Comparison of ENCODE assay signal across 24 cellular contexts in the genomic region with DNA sequence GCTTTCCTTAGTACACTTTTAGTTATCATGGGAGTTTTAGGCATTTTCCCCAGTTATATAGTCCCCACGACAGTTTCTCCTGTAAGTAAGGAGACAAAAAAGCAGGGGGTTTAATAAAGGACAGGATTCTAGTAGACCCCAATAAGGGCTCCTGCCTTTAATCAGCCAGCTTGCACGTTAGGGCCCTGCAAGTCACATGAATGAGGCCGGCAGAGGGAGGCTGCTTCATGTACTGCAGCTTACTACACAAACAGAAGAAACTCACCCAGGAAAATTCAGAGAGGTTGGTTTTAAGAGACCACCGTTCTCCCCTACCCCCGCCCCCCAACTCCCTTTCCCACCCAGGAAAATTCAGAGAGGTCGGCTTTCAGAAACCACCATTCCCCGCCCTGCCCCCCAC.
DNase-seq lines count a peak whose midpoint lies in the region; ATAC-seq, FAIRE-seq and TF ChIP-seq lines count a peak whose summit lies in the region.
"Had no signal": no experiment of that assay in that cellular context is flagged by ENCODE, and none has a peak within 500 bp of the region (broad histone marks: within the 10 kb centered on the region; RNA-seq: fewer than 3 reads in every experiment).

No MANE protein-coding gene starts in this region.

- no peak for FAIRE-seq in K562 (lab: Jason Lieb, UNC)
- FAIRE-seq: A549, GM12892, GM19239 had no signal

- H2AK5ac ChIP-seq in neuronal stem cell (ENCODE audit: low read depth, low read length), result no peak overlapping the region

- H3K36me3 ChIP-seq in K562 (ENCODE audit: control insufficient read depth, insufficient read depth, low read length) (no peaks in the 10 kb centered on the region), neuronal stem cell (replicated peaks in 1 of 2; ENCODE audit: control insufficient read depth in 2 of 2, insufficient read depth in 2 of 2, low read length in 2 of 2) (no peaks in the 10 kb centered on the region), tibial nerve (no peaks in the 10 kb centered on the region), GM23248 (ENCODE audit: low read depth) (no peaks in the 10 kb centered on the region)
- H3K36me3 ChIP-seq: Peyer's patch had no signal

- no peak overlapping the region for H2BK120ac ChIP-seq in neuronal stem cell (ENCODE audit: low read depth, low read length)

- H3K79me2 ChIP-seq in K562 (ENCODE audit: control insufficient read depth, insufficient read depth, low read length) (no peaks in the 10 kb centered on the region), GM23248 (ENCODE audit: insufficient read depth) (no peaks in the 10 kb centered on the region)

- no peaks in the 10 kb centered on the region for H3K9me2 ChIP-seq in GM23248 (ENCODE audit: insufficient read depth)

- ATAC-seq in K562, result peak; percentile 21; the same call in 1 of the 3 replicates
- ATAC-seq: CD8-positive, alpha-beta T cell; HepG2; SK-N-SH treated with all-trans-retinoic acid at 6 μM for 48 hours had no signal

- H3K9ac ChIP-seq in K562 (ENCODE audit: insufficient read depth in 1 of 2, low read depth in 2 of 2, low read length in 2 of 2) (peak overlapping the region in 1 of 2 experiments; percentile 47; a peak in 2 of 4 replicates), neuronal stem cell (ENCODE audit: low read depth, low read length, poor library complexity) (no peak overlapping the region), GM23248 (no peak overlapping the region)

- CTCF ChIA-PET in K562 (lab: Yijun Ruan, JAX; ENCODE audit: low intra/inter-chr PET ratio), result no interaction called here

- no peaks in the 10 kb centered on the region for H3K9me1 ChIP-seq in K562 (ENCODE audit: control insufficient read depth, insufficient read depth, low read length)

- H3K18ac ChIP-seq in neuronal stem cell (ENCODE audit: low read length), result no peak overlapping the region

- peak overlapping the region; percentile 46; the same call in 2 of the 3 replicates for H3K27ac ChIP-seq in K562 (ENCODE audit: extremely low read depth, low read depth, low read length)
- no peak overlapping the region for H3K27ac ChIP-seq in neuronal stem cell (replicated peaks; ENCODE audit: low read length)
- peak overlapping the region in 2 of 4 donors; percentile 31 to 59 for H3K27ac ChIP-seq in tibial nerve
- no peak overlapping the region for H3K27ac ChIP-seq in GM23248
- H3K27ac ChIP-seq: A549, Peyer's patch had no signal

- POLR2A ChIA-PET in K562 (lab: Yijun Ruan, JAX), result interaction anchor here (0.7 to 1.1 kb wide), 5 partner anchors 11 to 65 kb away, joined by 3 to 5 read pairs (median 4); no protein-coding TSS in a partner anchor

- H3K9me3 ChIP-seq in K562 (replicated peaks; ENCODE audit: control insufficient read depth, insufficient read depth, low read depth, low read length) (no peaks in the 10 kb centered on the region), neuronal stem cell (replicated peaks in 1 of 2; ENCODE audit: control insufficient read depth in 2 of 2, insufficient read depth in 1 of 2, low read depth in 1 of 2, low read length in 2 of 2) (no peaks in the 10 kb centered on the region), tibial nerve (no peaks in the 10 kb centered on the region), GM23248 (ENCODE audit: low read depth) (no peaks in the 10 kb centered on the region)
- H3K9me3 ChIP-seq: A549, Caco-2, Peyer's patch had no signal

- H3K4me1 ChIP-seq in K562 (replicated peaks in 1 of 2; ENCODE audit: control insufficient read depth in 2 of 2, insufficient read depth in 2 of 2, low read length in 2 of 2), result peaks cover 0 to 13% of the 10 kb centered on the region in 2 experiments; a peak in 4 of 5 replicates
- peaks cover 0 to 2% of the 10 kb centered on the region in 2 donors for H3K4me1 ChIP-seq in neuronal stem cell (ENCODE audit: control insufficient read depth in 2 of 2, insufficient read depth in 1 of 2, low read depth in 1 of 2, low read length in 2 of 2)
- H3K4me1 ChIP-seq in tibial nerve, result peaks cover 0 to 5% (median 0%) of the 10 kb centered on the region in 4 donors
- no peaks in the 10 kb centered on the region for H3K4me1 ChIP-seq in GM23248 (ENCODE audit: insufficient read depth)
- H3K4me1 ChIP-seq: A549, Caco-2, Peyer's patch had no signal

- no peaks in the 10 kb centered on the region for H3F3A ChIP-seq in GM23248 (ENCODE audit: insufficient read depth)

- in situ Hi-C loops in K562 (cut with MboI) (no loop called here), GM23248 (cut with MboI) (no loop called here)

- TSS peak; percentile 94 for BruUV-seq in K562 (replicated peaks; lab: Mats Ljungman, UMichigan)

- no peak overlapping the region for H4K91ac ChIP-seq in neuronal stem cell (ENCODE audit: low read depth, low read length, poor library complexity)

- no peaks in the 10 kb centered on the region for H3K27me3 ChIP-seq in K562 (ENCODE audit: control insufficient read depth in 2 of 2, insufficient read depth in 2 of 2, low read length in 2 of 2)
- no peaks in the 10 kb centered on the region for H3K27me3 ChIP-seq in neuronal stem cell (ENCODE audit: control insufficient read depth in 3 of 3, insufficient read depth in 3 of 3, low read depth in 1 of 3, low read length in 3 of 3)
- no peaks in the 10 kb centered on the region for H3K27me3 ChIP-seq in tibial nerve
- H3K27me3 ChIP-seq in GM23248 (replicated peaks; ENCODE audit: insufficient read depth), result no peaks in the 10 kb centered on the region
- H3K27me3 ChIP-seq: Peyer's patch had no signal

- H3K14ac ChIP-seq in neuronal stem cell (ENCODE audit: low read length), result no peak overlapping the region

- H2AFZ ChIP-seq in K562 (ENCODE audit: low read depth, low read length) (peak overlapping the region; percentile 91; the same call in 1 of the 2 replicates), neuronal stem cell (ENCODE audit: low read length) (peak overlapping the region; percentile 68), GM23248 (no peak overlapping the region)

- TF ChIP-seq POLR2A in K562 (conservative IDR thresholded peaks at IDR 0.05) (no peak), tibial nerve (IDR thresholded peaks at IDR 0.05) (no peak)

- TF ChIP-seq CTCF in LNCaP clone FGC (IDR thresholded peaks at IDR 0.05; ENCODE audit: control insufficient read depth, extremely low read depth, insufficient read depth) (no peak), K562 (IDR thresholded peaks at IDR 0.05 in 2 of 3, conservative IDR thresholded peaks at IDR 0.05 in 1 of 3; ENCODE audit: insufficient read depth in 2 of 3, low read depth in 1 of 3, low read length in 3 of 3) (no peak), tibial nerve (IDR thresholded peaks at IDR 0.05) (no peak)

- TF ChIP-seq EP300 in K562 (IDR thresholded peaks at IDR 0.05; ENCODE audit: low read length) (no peak), tibial nerve (IDR thresholded peaks at IDR 0.05) (no peak)

- H2BK12ac ChIP-seq in neuronal stem cell (ENCODE audit: low read length), result no peak overlapping the region

- H4K8ac ChIP-seq in neuronal stem cell (ENCODE audit: low read depth, low read length), result no peak overlapping the region

- H3K4me2 ChIP-seq in K562 (ENCODE audit: insufficient read depth, low read length), result peak overlapping the region; percentile 85
- H3K4me2 ChIP-seq in neuronal stem cell (ENCODE audit: insufficient read depth, low read length, poor library complexity, severe bottlenecking), result no peak overlapping the region
- no peak overlapping the region for H3K4me2 ChIP-seq in GM23248 (ENCODE audit: unreplicated experiment)
- H3K4me2 ChIP-seq: A549 had no signal

- H3K4me3 ChIP-seq in LNCaP clone FGC (ENCODE audit: low read depth, low read length) (peak overlapping the region; percentile 52), K562 (peak overlapping the region; percentile 39), neuronal stem cell (ENCODE audit: low read length in 2 of 2) (no peak overlapping the region), tibial nerve (peak overlapping the region in 3 of 4 donors; percentile 8 to 31 (median 12)), GM23248 (no peak overlapping the region)
- H3K4me3 ChIP-seq: A549, Peyer's patch had no signal

- no peak overlapping the region for H3K23ac ChIP-seq in neuronal stem cell (ENCODE audit: low read depth, low read length, poor library complexity)

- H3K79me1 ChIP-seq in neuronal stem cell (ENCODE audit: low read depth, low read length), result no peaks in the 10 kb centered on the region

- no peak for TF ChIP-seq RAD21 in K562 (CRISPR knock-in tag; conservative IDR thresholded peaks at IDR 0.05 in 1 of 2, IDR thresholded peaks at IDR 0.05 in 1 of 2)

- H4K20me1 ChIP-seq in K562 (replicated peaks; ENCODE audit: control insufficient read depth, insufficient read depth, low read length) (no peaks in the 10 kb centered on the region), GM23248 (ENCODE audit: insufficient read depth) (no peaks in the 10 kb centered on the region)

- no peak overlapping the region for H2BK5ac ChIP-seq in neuronal stem cell (ENCODE audit: low read length)

- 12% methylated on average over 6 of the region's 7 CpGs for WGBS in K562 (ENCODE audit: insufficient coverage, low coverage, missing lambda C conversion rate)
- WGBS in neuronal stem cell (ENCODE audit: extremely low coverage in 2 of 2, insufficient read length in 2 of 2, insufficient replicate concordance in 1 of 2), 2 donors, result no CpG with 5 or more reads among the region's 7 CpGs
- 28 to 39% methylated on average over 6 to 7 of the region's 7 CpGs for WGBS in tibial nerve, 2 donors
- 22 to 29% methylated on average over 6 of the region's 7 CpGs for WGBS in GM23248 (ENCODE audit: low coverage in 1 of 2, low lambda C conversion rate in 2 of 2, missing lambda C conversion rate in 2 of 2), 2 experiments

- H3K4ac ChIP-seq in neuronal stem cell (ENCODE audit: low read length), result no peak overlapping the region

- no peak overlapping the region for H2BK15ac ChIP-seq in neuronal stem cell (ENCODE audit: low read length)

- intact Hi-C loops in K562 (cut with micrococcal nuclease), result loop anchor here (10.0 kb wide), 1 partner anchor 169 kb away; no protein-coding TSS in a partner anchor

- DNase-seq in LNCaP clone FGC (ENCODE audit: low read depth) (no peak), K562 (ENCODE audit: extremely low read depth in 1 of 4, low spot score in 3 of 4) (peak in 2 of 4 experiments; percentile 13 to 20), neuronal stem cell (ENCODE audit: low spot score) (no peak), tibial nerve (ENCODE audit: low spot score in 2 of 2) (no peak), NOMO-1 treated with dmso at 0.1 percent for 144 hours (lab: John Stamatoyannopoulos, UW; ENCODE audit: unreplicated experiment) (no peak), GM23248 (no peak)
- no peak for DNase-seq in activated CD4-positive, alpha-beta T cell treated with anti-CD3 and anti-CD28 coated beads for 48 hours
- DNase-seq: CD8-positive, alpha-beta T cell; DMS 273 treated with DMSO at 0.1 percent for 48 hours; DND-41; Kasumi-1; NCI-H1048; NCI-H1417; NCI-H1694; NCI-H2029 treated with DMSO at 0.1 percent for 48 hours; NCI-H446 treated with DMSO at 0.1 percent for 48 hours; NCI-H526 treated with DMSO at 0.1 percent for 48 hours; Peyer's patch had no signal

TF ChIP-seq in K562, 482 proteins besides CTCF, POLR2A, EP300 and RAD21 (continues in another document):
- TF ChIP-seq CCAR2 (IDR thresholded peaks at IDR 0.05; ENCODE audit: low read depth, low read length), result no peak
- no peak for TF ChIP-seq MTA2 (IDR thresholded peaks at IDR 0.05; ENCODE audit: low read depth)
- TF ChIP-seq CHD4 (IDR thresholded peaks at IDR 0.05; ENCODE audit: insufficient read depth, insufficient replicate concordance, low read depth, low read length, poor library complexity, severe bottlenecking), result no peak

Comparison
In these comparisons a context has a peak if more than half of its experiments do, and no peak if none do; other contexts are left out.
1. H3K4me3 ChIP-seq: peak in LNCaP clone FGC (single experiment), K562 (single experiment) and tibial nerve (3 of 4); none in neuronal stem cell (0 of 2) and GM23248 (single experiment).